In genomic region chr5:87270888-87271287, GRCh38 we compare ENCODE assay signal across 7 cellular contexts. TPM values are rescaled to one million over a fixed set of nuclear protein-coding genes. Genes with fewer than 3 reads are reported as not detected.
DNase-seq lines count a peak whose midpoint lies in the region; ATAC-seq, FAIRE-seq and TF ChIP-seq lines count a peak whose summit lies in the region.
"Not testable (repeated sequence)": the region's sequence is repeated elsewhere in the genome, so short reads cannot be mapped to it uniquely, and the experiment has no call there.

No MANE protein-coding gene starts in this region.

- H3K9ac ChIP-seq in GM12878 (ENCODE audit: control insufficient read depth, insufficient read depth, low read length); neural cell (ENCODE audit: low read length): not testable (repeated sequence)

- H3K36me3 Mint-ChIP-seq in CD8-positive, alpha-beta T cell = peaks cover 17% of the 10 kb centered on the region
- peaks cover 36% of the 10 kb centered on the region for H3K36me3 Mint-ChIP-seq in HFFc6 (ENCODE audit: low read depth)
- not testable (repeated sequence) for H3K36me3 Mint-ChIP-seq in T-helper 17 cell (ENCODE audit: low read depth)
- peaks cover 11% of the 10 kb centered on the region for H3K36me3 Mint-ChIP-seq in type B pancreatic cell

- not testable (repeated sequence) for H3K9me3 Mint-ChIP-seq in CD8-positive, alpha-beta T cell; HFFc6; type B pancreatic cell

- H2AFZ ChIP-seq in GM12878 (ENCODE audit: control insufficient read depth, low read depth, low read length); neural cell (ENCODE audit: low read depth, low read length): not testable (repeated sequence)

- peak overlapping the region; percentile 27 for H3K4me2 ChIP-seq in GM12878 (ENCODE audit: control insufficient read depth, insufficient read depth)
- not testable (repeated sequence) for H3K4me2 ChIP-seq in neural cell (ENCODE audit: low read length)

- H3K9me3 ChIP-seq in CD8-positive, alpha-beta T cell (ENCODE audit: low read length); T-helper 17 cell (ENCODE audit: control insufficient read depth, low read length, poor library complexity, severe bottlenecking); GM12878 (replicated peaks; ENCODE audit: control insufficient read depth, insufficient read depth, low read length); neural cell (ENCODE audit: low read length): not testable (repeated sequence)

- H3K79me2 ChIP-seq in GM12878 (ENCODE audit: control insufficient read depth, insufficient read depth, low read length) (peaks cover 79% of the 10 kb centered on the region), neural cell (replicated peaks; ENCODE audit: insufficient read depth, low read length) (peaks cover 70% of the 10 kb centered on the region)

- not testable (repeated sequence) for TF ChIP-seq RAD21 in GM12878 (IDR thresholded peaks at IDR 0.05; ENCODE audit: insufficient read depth, low read depth, low read length); neural cell (conservative IDR thresholded peaks at IDR 0.05)

- not testable (repeated sequence) for TF ChIP-seq POLR2A in GM12878 (IDR thresholded peaks at IDR 0.05; ENCODE audit: low read depth, low read length)

- intact Hi-C loops in CD8-positive, alpha-beta T cell (cut with DNase I, micrococcal nuclease); GM12878 (cut with micrococcal nuclease; ENCODE audit: unreplicated experiment); Right ventricle myocardium inferior (cut with DNase I): not testable (repeated sequence)

- POLR2A ChIA-PET in CD8-positive, alpha-beta T cell (lab: Charles Lee) = not testable (repeated sequence)
- POLR2A ChIA-PET in GM12878 (lab: Charles Lee) = interaction anchor here (1.4 to 1.9 kb wide), 2 partner anchors 10 to 70 kb away, joined by 5 to 6 read pairs; no protein-coding TSS in a partner anchor

- TF ChIP-seq EP300 in GM12878 (IDR thresholded peaks at IDR 0.05; ENCODE audit: borderline replicate concordance in 1 of 2, control insufficient read depth in 1 of 2, low read depth in 2 of 2, low read length in 2 of 2); neural cell (conservative IDR thresholded peaks at IDR 0.05; ENCODE audit: poor library complexity, severe bottlenecking): not testable (repeated sequence)

- ATAC-seq in CD8-positive, alpha-beta T cell; T-helper 17 cell; GM12878; Right ventricle myocardium inferior: not testable (repeated sequence)

- not testable (repeated sequence) for H3K4me1 ChIP-seq in CD8-positive, alpha-beta T cell (ENCODE audit: insufficient read depth, low read length); GM12878 (ENCODE audit: control insufficient read depth, insufficient read depth, low read length)

- CTCF ChIA-PET in CD8-positive, alpha-beta T cell (lab: Charles Lee) = not testable (repeated sequence)
- CTCF ChIA-PET in GM12878 (lab: Yijun Ruan, JAX) = interaction anchor here (1.5 kb wide), 1 partner anchor 196 kb away, joined by 4 read pairs; no protein-coding TSS in a partner anchor

- H3K27me3 Mint-ChIP-seq in CD8-positive, alpha-beta T cell (ENCODE audit: low read depth); HFFc6 (ENCODE audit: insufficient read depth); T-helper 17 cell; type B pancreatic cell: not testable (repeated sequence)

- not testable (repeated sequence) for BruUV-seq in GM12878 (replicated peaks; lab: Mats Ljungman, UMichigan)

- not testable (repeated sequence) for TF ChIP-seq CTCF in CD8-positive, alpha-beta T cell (IDR thresholded peaks at IDR 0.05); HFFc6 (IDR thresholded peaks at IDR 0.05); GM12878 (IDR thresholded peaks at IDR 0.05 in 2 of 3, conservative IDR thresholded peaks at IDR 0.05 in 1 of 3; ENCODE audit: control insufficient read depth in 2 of 3, extremely low read depth in 1 of 3, insufficient read depth in 1 of 3, low read depth in 3 of 3, low read length in 3 of 3); neural cell (IDR thresholded peaks at IDR 0.05; ENCODE audit: poor library complexity, severe bottlenecking); type B pancreatic cell (conservative IDR thresholded peaks at IDR 0.05)

- not testable (repeated sequence) for DNase-seq in CD8-positive, alpha-beta T cell; HFFc6; T-helper 17 cell; GM12878 (ENCODE audit: low read depth, low spot score); type B pancreatic cell (ENCODE audit: extremely low spot score, unreplicated experiment)
- DNase-seq in Right ventricle myocardium inferior (ENCODE audit: missing footprints) = peak; percentile 65

- H3K27me3 ChIP-seq in CD8-positive, alpha-beta T cell (ENCODE audit: insufficient read depth, low read length); GM12878 (replicated peaks in 1 of 2; ENCODE audit: control insufficient read depth in 2 of 2, insufficient read depth in 2 of 2, low read length in 1 of 2); neural cell (ENCODE audit: insufficient read depth, low read depth, low read length): not testable (repeated sequence)

- not testable (repeated sequence) for FAIRE-seq in GM12878 (lab: Jason Lieb, UNC)

- SMC1A ChIA-PET in GM12878 (lab: Charles Lee; ENCODE audit: uncharacterized antibody, unreplicated experiment) = interaction anchor here (0.9 to 2.0 kb wide), 3 partner anchors 94 to 200 kb away, joined by 3 to 5 read pairs (median 5); no protein-coding TSS in a partner anchor

- H3K4me3 Mint-ChIP-seq in CD8-positive, alpha-beta T cell = not testable (repeated sequence)
- H3K4me3 Mint-ChIP-seq in HFFc6 (peak overlapping the region; percentile 66), T-helper 17 cell (peak overlapping the region; percentile 36), type B pancreatic cell (peak overlapping the region; percentile 54)

- RAD21 ChIA-PET in GM12878 (lab: Charles Lee; ENCODE audit: unreplicated experiment) = interaction anchor here (0.6 to 3.8 kb wide), 2 partner anchors 77 to 149 kb away, joined by 3 to 19 read pairs; no protein-coding TSS in a partner anchor

- H3F3A ChIP-seq in neural cell (ENCODE audit: insufficient read depth, low read length, poor library complexity, severe bottlenecking) = not testable (repeated sequence)

- not testable (repeated sequence) for H3K36me3 ChIP-seq in CD8-positive, alpha-beta T cell (ENCODE audit: insufficient read depth, low read length); neural cell (ENCODE audit: insufficient read depth, low read length)
- peaks cover 0 to 12% of the 10 kb centered on the region in 2 experiments; a peak in 1 of 4 replicates for H3K36me3 ChIP-seq in GM12878 (ENCODE audit: control insufficient read depth in 2 of 2, insufficient read depth in 2 of 2, low read length in 1 of 2)

- not testable (repeated sequence) for H3K27ac ChIP-seq in CD8-positive, alpha-beta T cell (ENCODE audit: low read depth, low read length); GM12878 (ENCODE audit: control insufficient read depth, insufficient read depth); neural cell (ENCODE audit: low read length)

- H3K9me2 ChIP-seq in neural cell (ENCODE audit: insufficient read depth, low read length) = not testable (repeated sequence)

- H3K4me3 ChIP-seq in CD8-positive, alpha-beta T cell (ENCODE audit: low read depth, low read length) = not testable (repeated sequence)
- peak overlapping the region; percentile 47; the same call in 1 of the 2 replicates for H3K4me3 ChIP-seq in GM12878
- peak overlapping the region; percentile 89 for H3K4me3 ChIP-seq in neural cell (ENCODE audit: low read length)

- WGBS in GM12878 (ENCODE audit: insufficient coverage, insufficient replicate concordance, low lambda C conversion rate, missing lambda C conversion rate) = 97% methylated on average over 13 of the region's 17 CpGs

- in situ Hi-C loops in GM12878 (cut with MboI) = not testable (repeated sequence)

- H4K20me1 ChIP-seq in GM12878 (ENCODE audit: control insufficient read depth, insufficient read depth); neural cell (ENCODE audit: insufficient read depth): not testable (repeated sequence)

- H3K27ac Mint-ChIP-seq in CD8-positive, alpha-beta T cell = peak overlapping the region; percentile 25
- H3K27ac Mint-ChIP-seq in HFFc6, T-helper 17 cell, type B pancreatic cell: not testable (repeated sequence)

- H3K4me1 Mint-ChIP-seq in CD8-positive, alpha-beta T cell (ENCODE audit: low read depth) = peaks cover 50% of the 10 kb centered on the region
- peaks cover 58% of the 10 kb centered on the region for H3K4me1 Mint-ChIP-seq in HFFc6 (ENCODE audit: low read depth)
- peaks cover 42% of the 10 kb centered on the region for H3K4me1 Mint-ChIP-seq in T-helper 17 cell
- H3K4me1 Mint-ChIP-seq in type B pancreatic cell (ENCODE audit: unreplicated experiment) = peaks cover 19% of the 10 kb centered on the region

RNA-seq across cellular contexts. Expression of gene RASA1, which starts 3.2 kb away (rescaled TPM):
- 1 to 10 TPM; 7.7 to 7.9 TPM for total RNA-seq in CD8-positive, alpha-beta T cell
- 10 to 100 TPM; 61.6 to 89.8 (median 64.9) TPM for total RNA-seq in HFFc6 (2021; fragmentation: NEBNext Ultra II Directional; extraction: Animal tissue kit (Norgen Biotek cat#: 25700))
- total RNA-seq in T-helper 17 cell (10 to 100 TPM; 26.3 to 29.1 TPM), GM12878 (2014; rRNA removed) (23.3 and 27.1 TPM in 2 replicates), GM12878 (2014; rRNA removed; fragmentation: Illumina TruSeq; extraction: Trizol) (20.3 and 22.4 TPM in 2 replicates), GM12878 (2021) (26.1 and 26.9 TPM in 2 replicates), Right ventricle myocardium inferior (19.8 TPM), type B pancreatic cell (ENCODE audit: low replicate concordance) (32.1 and 33.0 TPM in 2 replicates)
- total RNA-seq in GM12878 (2013; cell fraction: nucleolus; rRNA removed) = 125 and 130 TPM in 2 replicates
- 12.6 TPM for polyA plus RNA-seq in GM12878 (2011; ENCODE audit: low read depth)
- polyA plus RNA-seq in GM12878 (2011; rRNA removed) (72.3 and 101 TPM in 2 replicates), GM12878 (2014; fragmentation: Illumina TruSeq; extraction: Trizol) (33.6 and 42.6 TPM in 2 replicates), GM12878 (2014; fragmentation: Nextera tagmentation; extraction: Ambion mirVana) (10 to 100 TPM in 1 of 2 experiments, 1 to 10 TPM in 1; 7.8 to 12.0 TPM), GM12878 (2014; rRNA removed) (21.7 and 26.7 TPM in 2 replicates), GM12878 (2016; fragmentation: Nextera tagmentation; extraction: Ambion mirVana) (10 to 100 TPM; 18.4 to 18.9 TPM), neural cell (68.3 and 72.8 TPM in 2 replicates)
- 31.1 and 32.2 TPM in 2 replicates for polyA plus RNA-seq in GM12878 (2011; cell fraction: cytosol; rRNA removed)
- polyA plus RNA-seq in GM12878 (2011; cell fraction: nucleus; rRNA removed) = 80.1 and 92.8 TPM in 2 replicates
- 18.4 and 36.3 TPM in 2 replicates for polyA plus RNA-seq in GM12878 (2012)
- polyA minus RNA-seq in GM12878 (2011; rRNA and poly(A)+ RNA removed) = 51.4 and 59.8 TPM in 2 replicates
- 14.6 and 15.7 TPM in 2 replicates for polyA minus RNA-seq in GM12878 (2011; cell fraction: cytosol; rRNA and poly(A)+ RNA removed)
- polyA minus RNA-seq in GM12878 (2011; cell fraction: nucleus; rRNA and poly(A)+ RNA removed) = 52.3 and 87.1 TPM in 2 replicates
- polyA minus RNA-seq in neural cell = 67.2 and 70.3 TPM in 2 replicates
